In the genomic region with DNA sequence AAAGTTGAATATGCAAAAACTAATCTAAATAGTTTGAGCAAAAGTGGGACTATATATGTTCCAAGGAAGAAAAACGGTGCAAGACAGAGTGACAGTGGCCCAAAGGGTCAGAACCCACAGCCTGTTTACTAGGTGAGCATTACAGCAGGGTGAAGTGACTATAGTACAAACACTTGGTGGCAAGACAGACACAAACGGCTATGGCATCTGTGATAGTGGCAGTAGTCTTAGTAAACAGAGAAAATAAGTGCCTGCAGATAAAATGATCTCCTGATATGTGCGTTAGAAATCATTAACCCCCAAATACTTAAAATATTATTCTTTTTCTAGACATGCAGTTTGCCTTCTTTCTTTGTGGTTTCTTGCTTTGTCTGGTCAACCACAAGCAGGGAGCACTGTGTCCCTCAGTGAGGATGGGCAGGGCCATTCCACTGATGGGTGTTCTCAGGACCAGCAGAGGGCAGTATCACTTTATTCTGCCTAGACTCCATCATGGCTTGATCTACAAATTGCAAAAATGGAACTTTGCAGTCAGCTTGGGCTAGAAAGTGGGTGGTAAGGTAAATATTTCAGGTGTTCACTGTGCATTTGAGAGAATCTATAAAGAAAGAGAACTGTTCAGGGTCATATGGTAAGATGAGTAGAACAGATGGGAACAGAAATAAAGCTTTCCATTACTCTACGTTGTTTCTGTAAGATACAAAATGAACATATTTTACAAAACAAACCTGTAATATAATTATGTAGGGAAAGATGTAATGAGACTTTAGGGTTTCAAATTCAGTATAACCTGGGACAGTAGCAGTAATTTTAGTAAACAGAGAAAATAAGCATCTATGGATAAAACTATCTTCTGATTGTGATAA, we compare ENCODE assay signal across 8 cellular contexts.
DNase-seq lines count a peak whose midpoint lies in the region; ATAC-seq, FAIRE-seq and TF ChIP-seq lines count a peak whose summit lies in the region.

No MANE protein-coding gene starts in this region.

- H3K9me1 ChIP-seq in keratinocyte (ENCODE audit: control insufficient read depth, extremely low read depth, insufficient read depth, low read length) = no peaks in the 10 kb centered on the region

- ATAC-seq in body of pancreas = peak; percentile 62

- no peak overlapping the region for H2AFZ ChIP-seq in keratinocyte (ENCODE audit: control insufficient read depth, low read length)

- peak overlapping the region; percentile 20 for H3K27ac Mint-ChIP-seq in HFFc6

- 60 to 64% methylated on average over 4 of the region's 4 CpGs for WGBS in body of pancreas, 2 donors

- H3K79me2 ChIP-seq in keratinocyte (ENCODE audit: control insufficient read depth, insufficient read depth, low read length) = no peaks in the 10 kb centered on the region

- FAIRE-seq in keratinocyte (lab: Jason Lieb, UNC) = peak; percentile 97

- no peak for TF ChIP-seq POLR2A in body of pancreas (IDR thresholded peaks at IDR 0.05)

- peaks cover 71% of the 10 kb centered on the region for H3K4me1 Mint-ChIP-seq in HFFc6 (ENCODE audit: low read depth)

- no peaks in the 10 kb centered on the region for H4K20me1 ChIP-seq in keratinocyte (ENCODE audit: control insufficient read depth, extremely low read depth, insufficient read depth, low read length)

- intact Hi-C loops in body of pancreas (cut with DNase I) = no loop called here

- H3K9ac ChIP-seq in keratinocyte (ENCODE audit: control insufficient read depth, extremely low read depth, insufficient read depth, low read length) = no peak overlapping the region

- H3K9me3 Mint-ChIP-seq in HFFc6 = no peaks in the 10 kb centered on the region

- H3K36me3 ChIP-seq in body of pancreas (replicated peaks in 1 of 2; ENCODE audit: insufficient read depth in 1 of 2, low read depth in 2 of 2) = no peaks in the 10 kb centered on the region
- peaks cover 0 to under 1% of the 10 kb centered on the region in 2 experiments for H3K36me3 ChIP-seq in keratinocyte (ENCODE audit: control insufficient read depth in 2 of 2, extremely low read depth in 1 of 2, insufficient read depth in 2 of 2, low read length in 2 of 2)

- no peak overlapping the region for H3K4me2 ChIP-seq in keratinocyte (ENCODE audit: control insufficient read depth, extremely low read depth, insufficient read depth, low read depth, low read length)

- H3K27me3 ChIP-seq in body of pancreas = no peaks in the 10 kb centered on the region
- no peaks in the 10 kb centered on the region for H3K27me3 ChIP-seq in keratinocyte (ENCODE audit: control insufficient read depth, extremely low read depth, insufficient read depth, low read length)

- H3K36me3 Mint-ChIP-seq in HFFc6 (ENCODE audit: low read depth) = peaks cover 8% of the 10 kb centered on the region

- dilution Hi-C loops in keratinocyte (cut with MboI; ENCODE audit: extremely low pct_ligation_motif_present, low sequenced_read_pairs) = no loop called here

- H3K4me3 ChIP-seq in body of pancreas (no peak overlapping the region), keratinocyte (ENCODE audit: control insufficient read depth in 2 of 3, extremely low read depth in 1 of 3, insufficient read depth in 2 of 3, low read depth in 1 of 3, low read length in 3 of 3) (no peak overlapping the region)

- no peaks in the 10 kb centered on the region for H3K27me3 Mint-ChIP-seq in HFFc6 (ENCODE audit: insufficient read depth)

- peak; percentile 48 for DNase-seq in SIG-M5 treated with dmso at 0.1 percent for 504 hours (lab: John Stamatoyannopoulos, UW; ENCODE audit: unreplicated experiment)
- DNase-seq in SIG-M5 (lab: John Stamatoyannopoulos, UW) = no peak
- peak; percentile 70 for DNase-seq in HFFc6
- DNase-seq in MV-4-11 (lab: John Stamatoyannopoulos, UW) = peak; percentile 71
- peak in 4 of 5 donors; percentile 6 to 61 (median 15) for DNase-seq in T-helper 1 cell
- DNase-seq in body of pancreas = peak; percentile 44 to 57 (median 50)
- no peak for DNase-seq in keratinocyte (ENCODE audit: low read depth, low spot score)
- peak; percentile 23 to 38 for DNase-seq in stimulated activated CD4-positive, alpha-beta T cell treated with anti-CD3 and anti-CD28 coated beads, Interleukin-4, amount 100 ng/mL, for 48 hours (ENCODE audit: low read depth in 2 of 2)

- peak overlapping the region; percentile 18 for H3K4me3 Mint-ChIP-seq in HFFc6

- H3K4me1 ChIP-seq in body of pancreas (peaks cover 4% of the 10 kb centered on the region), keratinocyte (ENCODE audit: control insufficient read depth, extremely low read depth, insufficient read depth, low read length) (no peaks in the 10 kb centered on the region)

- TF ChIP-seq CTCF in HFFc6 (IDR thresholded peaks at IDR 0.05) (peak; percentile 94), body of pancreas (IDR thresholded peaks at IDR 0.05) (peak; percentile 46 to 69 (median 57)), keratinocyte (optimal IDR thresholded peaks at IDR 0.05 in 1 of 3, IDR thresholded peaks at IDR 0.05 in 1 of 3, conservative IDR thresholded peaks at IDR 0.05 in 1 of 3; ENCODE audit: extremely low read depth in 1 of 3, insufficient read depth in 2 of 3, low read length in 3 of 3) (peak; percentile 82 to 96 (median 84))

- no peaks in the 10 kb centered on the region for H3K9me3 ChIP-seq in body of pancreas
- no peaks in the 10 kb centered on the region for H3K9me3 ChIP-seq in keratinocyte (ENCODE audit: control insufficient read depth, low read depth, low read length)

- H3K27ac ChIP-seq in body of pancreas (no peak overlapping the region), keratinocyte (ENCODE audit: control insufficient read depth, insufficient read depth, low read length) (no peak overlapping the region)

Comparison
In these comparisons a context has a peak if more than half of its experiments do, and no peak if none do; other contexts are left out.
1. DNase-seq: peak in SIG-M5 treated with dmso at 0.1 percent for 504 hours (single experiment), HFFc6 (single experiment), MV-4-11 (single experiment), T-helper 1 cell (4 of 5), body of pancreas (4 of 4) and stimulated activated CD4-positive, alpha-beta T cell treated with anti-CD3 and anti-CD28 coated beads, Interleukin-4, amount 100 ng/mL, for 48 hours (2 of 2); none in SIG-M5 (single experiment) and keratinocyte (single experiment).
2. Peak in every context shown above with its lines, with median percentiles within 50 percentile points of each other: CTCF ChIP-seq.